8 cellular contexts compared by ENCODE assay signal in the genomic region with DNA sequence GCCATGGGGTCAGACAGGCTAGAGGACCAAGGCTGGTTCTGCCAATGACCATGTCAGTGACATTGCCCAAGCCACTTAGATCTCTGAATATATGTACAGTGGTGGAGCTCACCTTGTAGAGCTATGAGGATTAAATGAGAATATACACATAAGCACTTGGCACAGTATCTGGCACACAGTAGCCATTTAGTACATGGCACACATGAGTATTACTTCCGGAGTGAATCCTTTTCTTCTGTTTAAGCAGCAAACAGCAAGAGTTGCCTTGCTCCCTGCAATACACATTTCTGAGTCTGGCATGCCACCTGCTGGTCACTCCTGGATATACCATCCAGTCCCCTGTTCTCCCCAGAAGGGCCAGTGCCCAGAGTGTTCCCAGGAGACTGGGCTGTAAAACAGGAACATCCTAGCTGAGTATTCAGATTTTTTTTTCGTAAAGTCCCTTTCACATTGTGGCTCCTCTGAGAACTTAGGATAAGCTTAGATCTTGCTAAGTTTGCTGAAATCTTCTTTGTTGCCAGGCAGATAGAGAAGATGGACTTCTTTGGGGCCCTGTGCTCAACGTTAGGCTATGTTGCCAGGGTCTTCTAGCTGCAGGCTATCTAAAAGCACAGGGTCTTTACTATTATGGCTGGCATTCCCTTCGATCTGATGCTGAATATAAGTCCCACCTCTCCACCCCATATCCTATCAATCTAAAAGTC.
DNase-seq lines count a peak whose midpoint lies in the region; ATAC-seq, FAIRE-seq and TF ChIP-seq lines count a peak whose summit lies in the region.

No MANE protein-coding gene starts in this region.

- TF ChIP-seq POLR2A in gastroesophageal sphincter (IDR thresholded peaks at IDR 0.05) (no peak), uterus (IDR thresholded peaks at IDR 0.05) (no peak)

- H3K4me3 ChIP-seq in gastroesophageal sphincter (no peak overlapping the region), pancreas (no peak overlapping the region), uterus (no peak overlapping the region)

- no peak for TF ChIP-seq EP300 in gastroesophageal sphincter (IDR thresholded peaks at IDR 0.05)

- H3K27ac ChIP-seq in gastroesophageal sphincter (no peak overlapping the region), pancreas (no peak overlapping the region), uterus (no peak overlapping the region)

- H3K9me3 ChIP-seq in gastroesophageal sphincter (no peaks in the 10 kb centered on the region), pancreas (no peaks in the 10 kb centered on the region), uterus (no peaks in the 10 kb centered on the region)

- intact Hi-C loops in pancreas (cut with DNase I) = loop anchor here in 1 of 3 donors (5.0 kb wide), 1 partner anchor 457 kb away; no protein-coding TSS in a partner anchor
- intact Hi-C loops in uterus (cut with DNase I; ENCODE audit: low total_unique reads) = loop anchor here (10.0 kb wide), 1 partner anchor 460 kb away; a partner anchor contains a TSS

- ATAC-seq in gastroesophageal sphincter = peak; percentile 78
- peak; percentile 82 to 97 (median 96) for ATAC-seq in pancreas

- 10 to 21% methylated on average over 2 to 3 of the region's 4 CpGs for WGBS in gastroesophageal sphincter (ENCODE audit: low coverage in 1 of 2), 2 donors
- 20 to 27% methylated on average over 4 of the region's 4 CpGs for WGBS in pancreas, 2 donors

- H3K27me3 ChIP-seq in gastroesophageal sphincter (no peaks in the 10 kb centered on the region), pancreas (no peaks in the 10 kb centered on the region), uterus (no peaks in the 10 kb centered on the region)

- peak; percentile 54 for FAIRE-seq in pancreas (lab: Jason Lieb, UNC)

- H3K4me1 ChIP-seq in gastroesophageal sphincter (peaks cover 0 to 21% (median 0%) of the 10 kb centered on the region in 3 donors), pancreas (no peaks in the 10 kb centered on the region), uterus (no peaks in the 10 kb centered on the region)

- DNase-seq in GM04503 (ENCODE audit: low read depth) = peak; percentile 34
- DNase-seq in H4 (ENCODE audit: low spot score) = peak; percentile 73
- peak; percentile 72 for DNase-seq in LHCN-M2 (ENCODE audit: low read depth)
- peak; percentile 67 for DNase-seq in RPMI8226
- DNase-seq in activated effector memory CD4-positive, alpha-beta T cell treated with anti-CD3 and anti-CD28 coated beads, Interleukin-2, amount 50 U/mL, for 16 hours = peak; percentile 85
- DNase-seq in pancreas = peak; percentile 62 to 88 (median 81)
- peak; percentile 83 to 84 for DNase-seq in uterus

- no peaks in the 10 kb centered on the region for H3K36me3 ChIP-seq in gastroesophageal sphincter
- no peaks in the 10 kb centered on the region for H3K36me3 ChIP-seq in pancreas
- H3K36me3 ChIP-seq in uterus = no peaks in the 10 kb centered on the region

- TF ChIP-seq CTCF in gastroesophageal sphincter (IDR thresholded peaks at IDR 0.05) = peak; percentile 84 to 91 (median 86)
- TF ChIP-seq CTCF in pancreas (IDR thresholded peaks at IDR 0.05) = peak; percentile 69 to 84 (median 81)
- TF ChIP-seq CTCF in uterus (IDR thresholded peaks at IDR 0.05) = peak; percentile 84 to 93 (median 87)

Comparison
In these comparisons a context has a peak if more than half of its experiments do, and no peak if none do; other contexts are left out.
1. DNase-seq: peak in every context shown above with its lines; median percentile 85 in activated effector memory CD4-positive, alpha-beta T cell treated with anti-CD3 and anti-CD28 coated beads, Interleukin-2, amount 50 U/mL, for 16 hours; 84 in uterus; 81 in pancreas; 73 in H4; 72 in LHCN-M2; 67 in RPMI8226; 34 in GM04503.